ENCODE assay signal across 14 cellular contexts in the genomic region with DNA sequence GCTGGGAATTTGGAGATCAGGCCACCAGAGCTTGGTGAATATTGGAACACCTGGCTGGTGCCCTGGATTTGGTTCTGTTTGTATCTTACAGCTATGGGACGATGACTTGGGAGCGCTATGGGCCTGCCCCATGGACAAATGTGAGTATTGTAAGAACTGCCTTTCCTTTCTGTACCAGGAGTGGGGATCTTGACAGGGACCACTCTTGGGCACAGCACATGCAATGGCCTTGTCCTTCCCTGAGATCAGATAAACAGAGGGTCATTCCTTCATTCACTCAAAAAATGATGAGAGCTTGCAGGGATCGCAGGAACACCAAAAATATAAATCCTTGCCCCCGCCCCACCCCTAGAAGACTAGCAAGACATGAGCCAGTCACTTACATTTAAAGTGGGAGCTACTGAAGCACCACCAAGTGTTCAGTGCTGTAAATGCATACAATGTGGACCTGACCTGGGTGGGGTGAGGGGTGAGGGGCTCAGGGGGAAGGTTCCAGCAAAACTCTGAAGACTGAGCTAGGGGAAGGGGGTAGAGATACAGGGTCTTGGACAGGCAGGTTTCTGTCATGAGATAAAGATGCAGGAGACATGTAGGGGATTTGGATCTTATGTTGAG. TPM values are rescaled to one million over a fixed set of nuclear protein-coding genes. Genes with fewer than 3 reads are reported as not detected.
DNase-seq lines count a peak whose midpoint lies in the region; ATAC-seq and TF ChIP-seq lines count a peak whose summit lies in the region.
"Had no signal": no experiment of that assay in that cellular context is flagged by ENCODE, and none has a peak within 500 bp of the region (broad histone marks: within the 10 kb centered on the region; RNA-seq: fewer than 3 reads in every experiment).

No MANE protein-coding gene starts in this region.

- H3K36me3 ChIP-seq in CD4-positive, CD25-positive, alpha-beta regulatory T cell (ENCODE audit: control insufficient read depth, insufficient read depth, low read length): no peaks in the 10 kb centered on the region
- H3K36me3 ChIP-seq in endodermal cell (ENCODE audit: control insufficient read depth, insufficient read depth, low read length): peaks cover 8% of the 10 kb centered on the region
- H3K36me3 ChIP-seq: pancreas, SJCRH30 had no signal

- in situ Hi-C loops in ACHN (cut with HindIII; ENCODE audit: low pct_ligation_motif_present, low pct_unique_long_range_greater_than_20kb, low sequenced_read_pairs): no loop called here

- H3K9ac ChIP-seq in endodermal cell (ENCODE audit: extremely low read depth, low read length, poor library complexity, severe bottlenecking): no peak overlapping the region

- no peak overlapping the region for H3K4me3 ChIP-seq in CD4-positive, CD25-positive, alpha-beta regulatory T cell (ENCODE audit: low read depth, low read length)
- H3K4me3 ChIP-seq in endodermal cell (ENCODE audit: low read length): no peak overlapping the region
- H3K4me3 ChIP-seq: pancreas, SJCRH30, upper lobe of left lung had no signal

- H3K27me3 Mint-ChIP-seq in CD4-positive, CD25-positive, alpha-beta regulatory T cell: no peaks in the 10 kb centered on the region
- H3K27me3 Mint-ChIP-seq in endodermal cell (ENCODE audit: insufficient read depth): peaks cover 2% of the 10 kb centered on the region

- H3K27ac ChIP-seq in CD4-positive, CD25-positive, alpha-beta regulatory T cell (ENCODE audit: insufficient read depth, low read length, poor library complexity, severe bottlenecking): no peak overlapping the region
- H3K27ac ChIP-seq in endodermal cell (ENCODE audit: low read depth, low read length): no peak overlapping the region
- H3K27ac ChIP-seq: pancreas, SJCRH30, upper lobe of left lung had no signal

- peak overlapping the region; percentile 33 to 68 (median 62) for H3K4me3 Mint-ChIP-seq in CD4-positive, CD25-positive, alpha-beta regulatory T cell
- no peak overlapping the region for H3K4me3 Mint-ChIP-seq in endodermal cell

- peaks cover 36% of the 10 kb centered on the region for H3K4me1 ChIP-seq in CD4-positive, CD25-positive, alpha-beta regulatory T cell (ENCODE audit: control insufficient read depth, insufficient read depth, low read length, poor library complexity, severe bottlenecking)
- no peaks in the 10 kb centered on the region for H3K4me1 ChIP-seq in endodermal cell (ENCODE audit: control insufficient read depth, insufficient read depth, low read length)
- H3K4me1 ChIP-seq: SJCRH30 had no signal

- peak; percentile 31; the same call in 2 of the 3 replicates for TF ChIP-seq CTCF in GM12872 (IDR thresholded peaks at IDR 0.05; ENCODE audit: insufficient read depth, low read depth, low read length)
- peak; percentile 45 for TF ChIP-seq CTCF in endodermal cell (conservative IDR thresholded peaks at IDR 0.05)

- no peaks in the 10 kb centered on the region for H3K9me3 ChIP-seq in CD4-positive, CD25-positive, alpha-beta regulatory T cell (ENCODE audit: control insufficient read depth in 2 of 2, low read length in 2 of 2)
- H3K9me3 ChIP-seq in endodermal cell (ENCODE audit: control insufficient read depth, low read length): no peaks in the 10 kb centered on the region
- H3K9me3 ChIP-seq: pancreas, SJCRH30, upper lobe of left lung had no signal

- no peaks in the 10 kb centered on the region for H3K27me3 ChIP-seq in CD4-positive, CD25-positive, alpha-beta regulatory T cell (ENCODE audit: control insufficient read depth, insufficient read depth, low read length)
- no peaks in the 10 kb centered on the region for H3K27me3 ChIP-seq in endodermal cell (ENCODE audit: control insufficient read depth, insufficient read depth, low read length, poor library complexity, severe bottlenecking)
- H3K27me3 ChIP-seq: pancreas, SJCRH30, upper lobe of left lung had no signal

- no peak for ATAC-seq in CD4-positive, CD25-positive, alpha-beta regulatory T cell (ENCODE audit: low read depth in 2 of 2)
- ATAC-seq in HG03457 (IDR thresholded peaks at IDR 0.05; ENCODE audit: unreplicated experiment): no peak
- ATAC-seq: left lobe of liver, pancreas had no signal

- H3K4me1 Mint-ChIP-seq in CD4-positive, CD25-positive, alpha-beta regulatory T cell: peaks cover 6 to 41% (median 28%) of the 10 kb centered on the region in 4 donors
- H3K4me1 Mint-ChIP-seq in endodermal cell: peaks cover 13% of the 10 kb centered on the region

- peak overlapping the region; percentile 14 to 85 (median 81) for H3K27ac Mint-ChIP-seq in CD4-positive, CD25-positive, alpha-beta regulatory T cell
- no peak overlapping the region for H3K27ac Mint-ChIP-seq in endodermal cell

- H3K36me3 Mint-ChIP-seq in CD4-positive, CD25-positive, alpha-beta regulatory T cell: peaks cover 8% of the 10 kb centered on the region
- H3K36me3 Mint-ChIP-seq in endodermal cell (ENCODE audit: low read depth): peaks cover 15% of the 10 kb centered on the region

- no peaks in the 10 kb centered on the region for H3K9me3 Mint-ChIP-seq in CD4-positive, CD25-positive, alpha-beta regulatory T cell
- H3K9me3 Mint-ChIP-seq in endodermal cell: peaks cover 6% of the 10 kb centered on the region

- WGBS in endodermal cell (ENCODE audit: insufficient coverage in 1 of 2, insufficient read length in 1 of 2), 2 experiments: 89 to 94% methylated on average over 3 to 4 of the region's 4 CpGs

- DNase-seq in CD4-positive, CD25-positive, alpha-beta regulatory T cell: peak in 1 of 3 donors; percentile 25
- peak; percentile 26 for DNase-seq in RPMI7951 (ENCODE audit: low read depth)
- DNase-seq in endodermal cell: no peak
- DNase-seq in H4 (ENCODE audit: low spot score): no peak
- DNase-seq in ACHN: no peak
- no peak for DNase-seq in HK-2 (ENCODE audit: unreplicated experiment)
- DNase-seq: caudate nucleus, foreskin melanocyte, pancreas, SJCRH30, upper lobe of left lung had no signal

RNA-seq across cellular contexts. Expression of a gene that starts 2.7 kb away (rescaled TPM):
- 24.6 TPM for total RNA-seq in CD4-positive, CD25-positive, alpha-beta regulatory T cell
- 10 to 100 TPM; 20.5 to 26.5 (median 23.9) TPM for polyA plus RNA-seq in CD4-positive, CD25-positive, alpha-beta regulatory T cell
- 32.1 and 38.9 TPM in 2 replicates for total RNA-seq in RPMI7951 (2014; rRNA removed; shearing (Covaris generic))
- total RNA-seq in endodermal cell: 10 to 100 TPM; 35.7 to 43.2 TPM
- polyA plus RNA-seq in endodermal cell (2013, experiment 1 of 2): 36.2 TPM
- polyA plus RNA-seq in endodermal cell (2013, experiment 2 of 2): 33.2 TPM
- 7.4 and 8.7 TPM in 2 replicates for total RNA-seq in H4 (2014; rRNA removed; shearing (Covaris generic))

RNA-seq across cellular contexts. Expression of a gene that starts 14.0 kb away (rescaled TPM):
- 1.1 TPM for total RNA-seq in CD4-positive, CD25-positive, alpha-beta regulatory T cell
- polyA plus RNA-seq in CD4-positive, CD25-positive, alpha-beta regulatory T cell: 1 to 10 TPM; 5.6 to 9.5 (median 7.5) TPM
- 23.2 and 25.8 TPM in 2 replicates for total RNA-seq in RPMI7951 (2014; rRNA removed; shearing (Covaris generic))
- total RNA-seq in endodermal cell: 10 to 100 TPM; 15.7 to 19.0 TPM
- 10.4 TPM for polyA plus RNA-seq in endodermal cell (2013, experiment 1 of 2)
- polyA plus RNA-seq in endodermal cell (2013, experiment 2 of 2): 11.9 TPM
- total RNA-seq in H4 (2014; rRNA removed; shearing (Covaris generic)): 23.0 and 32.4 TPM in 2 replicates

RNA-seq across cellular contexts. Expression of a gene that starts 21.3 kb away (rescaled TPM):
- total RNA-seq in CD4-positive, CD25-positive, alpha-beta regulatory T cell: 4.7 TPM
- 1 to 10 TPM; 3.0 to 4.3 (median 4.2) TPM for polyA plus RNA-seq in CD4-positive, CD25-positive, alpha-beta regulatory T cell
- total RNA-seq in RPMI7951 (2014; rRNA removed; shearing (Covaris generic)): 0.98 and 1.2 TPM in 2 replicates
- 10 to 100 TPM in 1 of 2 donors, 1 to 10 TPM in 1; 7.4 to 11.3 TPM for total RNA-seq in endodermal cell
- 6.6 TPM for polyA plus RNA-seq in endodermal cell (2013, experiment 1 of 2)
- 5.5 TPM for polyA plus RNA-seq in endodermal cell (2013, experiment 2 of 2)
- total RNA-seq in H4 (2014; rRNA removed; shearing (Covaris generic)): 3.0 and 3.4 TPM in 2 replicates

RNA-seq across cellular contexts. Expression of a gene that starts 28.3 kb away (rescaled TPM):
- 4.3 TPM for total RNA-seq in CD4-positive, CD25-positive, alpha-beta regulatory T cell
- polyA plus RNA-seq in CD4-positive, CD25-positive, alpha-beta regulatory T cell: under 1 TPM in 3 of 4 donors, not detected in 1; 0.31 to 0.33 (median 0.32) TPM
- total RNA-seq in RPMI7951 (2014; rRNA removed; shearing (Covaris generic)): not detected in 2 replicates
- 1 to 10 TPM; 1.2 to 1.6 TPM for total RNA-seq in endodermal cell
- polyA plus RNA-seq in endodermal cell (2013, experiment 1 of 2): 0.85 TPM
- 0.75 TPM for polyA plus RNA-seq in endodermal cell (2013, experiment 2 of 2)
- total RNA-seq in H4 (2014; rRNA removed; shearing (Covaris generic)): not detected in 2 replicates

RNA-seq across cellular contexts. Expression of a gene that starts 40.5 kb away (rescaled TPM):
- 17.7 TPM for total RNA-seq in CD4-positive, CD25-positive, alpha-beta regulatory T cell
- polyA plus RNA-seq in CD4-positive, CD25-positive, alpha-beta regulatory T cell: 10 to 100 TPM; 52.6 to 70.8 (median 58.3) TPM
- total RNA-seq in RPMI7951 (2014; rRNA removed; shearing (Covaris generic)): 34.7 and 36.8 TPM in 2 replicates
- 10 to 100 TPM; 21.9 to 29.1 TPM for total RNA-seq in endodermal cell
- polyA plus RNA-seq in endodermal cell (2013, experiment 1 of 2): 43.0 TPM
- 37.7 TPM for polyA plus RNA-seq in endodermal cell (2013, experiment 2 of 2)
- 35.7 and 46.1 TPM in 2 replicates for total RNA-seq in H4 (2014; rRNA removed; shearing (Covaris generic))
